Comparison of ENCODE assay signal across 26 cellular contexts in the genomic region with DNA sequence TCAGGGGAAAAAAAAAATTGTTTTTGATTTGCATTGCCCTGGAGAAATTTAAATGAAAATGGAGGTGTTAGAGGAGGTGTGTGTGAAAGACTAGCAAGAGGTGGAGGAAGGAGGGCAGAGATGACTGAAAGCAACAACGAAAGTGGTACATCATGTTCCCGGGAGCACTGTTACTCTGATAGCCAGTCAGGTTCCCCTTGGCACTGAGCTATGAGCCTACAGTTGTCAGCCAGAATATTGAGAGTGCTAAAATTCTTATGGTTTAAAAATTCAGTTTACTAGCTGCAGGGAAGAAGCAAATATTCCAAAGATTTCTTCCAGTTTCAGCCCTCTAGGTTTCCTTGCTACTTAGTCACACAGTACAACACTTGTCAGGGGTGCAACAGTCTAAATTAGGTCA.
A peak's percentile ranks its signal among the peaks of the same experiment; 100 is the strongest.
DNase-seq lines count a peak whose midpoint lies in the region; ATAC-seq, FAIRE-seq and TF ChIP-seq lines count a peak whose summit lies in the region.
"Had no signal": no experiment of that assay in that cellular context is flagged by ENCODE, and none has a peak within 500 bp of the region (broad histone marks: within the 10 kb centered on the region; RNA-seq: fewer than 3 reads in every experiment).

No MANE protein-coding gene starts in this region.

- H3K56ac ChIP-seq in H1 (replicated peaks; ENCODE audit: insufficient read length, low read depth, low read length) (no peak overlapping the region), mesendoderm (ENCODE audit: low read length) (no peak overlapping the region)

- no peak overlapping the region for H3K23ac ChIP-seq in H1 (ENCODE audit: insufficient read length)
- no peak overlapping the region for H3K23ac ChIP-seq in mesendoderm (ENCODE audit: low read length)

- no peak for FAIRE-seq in H1 (lab: Jason Lieb, UNC)
- FAIRE-seq: A549, D721Med, GM12891, GM18507, H54 had no signal

- H3K4me3 ChIP-seq in H1 (ENCODE audit: extremely low read depth in 1 of 4, insufficient read depth in 2 of 4, low read depth in 3 of 4, low read length in 4 of 4): no peak overlapping the region
- H3K4me3 ChIP-seq in mesendoderm (ENCODE audit: low read length): no peak overlapping the region
- H3K4me3 ChIP-seq: A549; BLaER1 treated with 17β-estradiol and CSF1 and Interleukin-3, amounts not matched to agents 10 nM and 100 nM; GM23248; HAP-1 had no signal

- no peak overlapping the region for H2BK12ac ChIP-seq in H1 (ENCODE audit: low read depth, low read length)

- peak; percentile 84 for DNase-seq in G401 (ENCODE audit: low spot score)
- peak in 38 of 61 donors; percentile 0 to 86 (median 26) for DNase-seq in caudate nucleus (lab: John Stamatoyannopoulos, UW)
- no peak for DNase-seq in H1 (ENCODE audit: low read depth in 1 of 2, low spot score in 2 of 2)
- no peak for DNase-seq in mesendoderm
- DNase-seq in NCI-H1092 (lab: John Stamatoyannopoulos, UW): no peak
- no peak for DNase-seq in NCI-H1930 (lab: John Stamatoyannopoulos, UW)
- DNase-seq: 8988T; ACHN; AML-193; BE2C; CD4-positive, alpha-beta T cell; CD8-positive, alpha-beta memory T cell; DMS 273 treated with DMSO at 0.1 percent for 48 hours; DMS79; EL; GF-D8; GM23248; HFFc6 had no signal

- POLR2A ChIA-PET in H1 (lab: Charles Lee; ENCODE audit: partially characterized antibody): no interaction called here

- 88% methylated on average over 2 of the region's 2 CpGs; no CpG with 5 or more reads in 1 of the 2 experiments for WGBS in H1 (ENCODE audit: extremely low coverage in 1 of 2, insufficient coverage in 1 of 2, insufficient read length in 1 of 2, insufficient replicate concordance in 2 of 2, low coverage in 1 of 2, low lambda C conversion rate in 2 of 2, missing lambda C conversion rate in 1 of 2), 2 experiments
- no CpG with 5 or more reads among the region's 2 CpGs for WGBS in mesendoderm (ENCODE audit: extremely low coverage, insufficient coverage, low lambda C conversion rate)

- TF ChIP-seq EP300 in H1 (IDR thresholded peaks at IDR 0.05; ENCODE audit: borderline replicate concordance in 1 of 2, low read depth in 2 of 2, low read length in 2 of 2): no peak

- no peak overlapping the region for H3K4ac ChIP-seq in H1 (replicated peaks; ENCODE audit: insufficient read length, low read depth, low read length)
- H3K4ac ChIP-seq in mesendoderm (ENCODE audit: low read depth, low read length): peak overlapping the region; percentile 52

- H3K27ac ChIP-seq in caudate nucleus (ENCODE audit: low read depth, low read length): peak overlapping the region; percentile 73
- H3K27ac ChIP-seq in H1 (ENCODE audit: low read depth, low read length): no peak overlapping the region
- H3K27ac ChIP-seq in mesendoderm (ENCODE audit: low read depth, low read length): no peak overlapping the region
- H3K27ac ChIP-seq: A549; BLaER1 treated with 17β-estradiol and CSF1 and Interleukin-3, amounts not matched to agents 10 nM and 100 nM; GM23248 had no signal

- no peak overlapping the region for H3K4me2 ChIP-seq in H1 (ENCODE audit: insufficient read depth in 1 of 2, low read depth in 2 of 2, low read length in 2 of 2)
- H3K4me2 ChIP-seq in mesendoderm (ENCODE audit: low read length): no peak overlapping the region
- H3K4me2 ChIP-seq: A549; BLaER1 treated with 17β-estradiol and CSF1 and Interleukin-3, amounts not matched to agents 10 nM and 100 nM had no signal

- H2BK15ac ChIP-seq in H1 (ENCODE audit: low read length): no peak overlapping the region
- H2BK15ac ChIP-seq in mesendoderm (replicated peaks; ENCODE audit: low read depth): no peak overlapping the region

- CTCF ChIA-PET in H1 (lab: Charles Lee; ENCODE audit: partially characterized antibody): no interaction called here

- H3K79me1 ChIP-seq in H1 (ENCODE audit: low read depth, low read length): no peaks in the 10 kb centered on the region
- H3K79me1 ChIP-seq in mesendoderm (ENCODE audit: low read length): no peaks in the 10 kb centered on the region

- no peaks in the 10 kb centered on the region for H4K20me1 ChIP-seq in H1 (replicated peaks in 1 of 2; ENCODE audit: control insufficient read depth in 1 of 2, insufficient read depth in 2 of 2, low read length in 2 of 2)
- H4K20me1 ChIP-seq: BLaER1 treated with 17β-estradiol and CSF1 and Interleukin-3, amounts not matched to agents 10 nM and 100 nM had no signal

- no peak overlapping the region for H2BK120ac ChIP-seq in H1 (replicated peaks; ENCODE audit: low read depth, low read length)
- H2BK120ac ChIP-seq in mesendoderm (ENCODE audit: low read depth, low read length): peak overlapping the region; percentile 92

- H3K9me3 ChIP-seq in H1 (ENCODE audit: insufficient read depth in 2 of 2, low read depth in 1 of 2, low read length in 1 of 2): no peaks in the 10 kb centered on the region
- H3K9me3 ChIP-seq: A549; BE2C; BLaER1 treated with 17β-estradiol and CSF1 and Interleukin-3, amounts not matched to agents 10 nM and 100 nM; HAP-1 had no signal

- no peaks in the 10 kb centered on the region for H3K23me2 ChIP-seq in H1 (ENCODE audit: low read depth, low read length)

- no peak for TF ChIP-seq RAD21 in H1 (IDR thresholded peaks at IDR 0.05 in 1 of 2, conservative IDR thresholded peaks at IDR 0.05 in 1 of 2; ENCODE audit: low read depth in 2 of 2, low read length in 2 of 2)

- H3K36me3 ChIP-seq in H1 (ENCODE audit: control insufficient read depth in 2 of 4, insufficient read depth in 4 of 4, low read length in 3 of 4) (no peaks in the 10 kb centered on the region), mesendoderm (ENCODE audit: control insufficient read depth, insufficient read depth, low read length) (no peaks in the 10 kb centered on the region)
- H3K36me3 ChIP-seq: BE2C; BLaER1 treated with 17β-estradiol and CSF1 and Interleukin-3, amounts not matched to agents 10 nM and 100 nM; HAP-1 had no signal

- no peak overlapping the region for H4K8ac ChIP-seq in H1 (ENCODE audit: extremely low read depth, insufficient read depth, low read length)
- no peak overlapping the region for H4K8ac ChIP-seq in mesendoderm (ENCODE audit: low read depth, low read length)

- H2AFZ ChIP-seq in H1 (ENCODE audit: low read length): 0 out of 2 replicates have a peak overlapping the region, but pooled peaks have one; percentile 13
- H2AFZ ChIP-seq: GM23248 had no signal

- H3K79me2 ChIP-seq in H1 (ENCODE audit: control insufficient read depth in 1 of 2, insufficient read depth in 2 of 2, low read length in 2 of 2) (no peaks in the 10 kb centered on the region), mesendoderm (ENCODE audit: control insufficient read depth, insufficient read depth, low read length) (no peaks in the 10 kb centered on the region)

- H2BK5ac ChIP-seq in H1 (ENCODE audit: low read depth, low read length): no peak overlapping the region
- no peak overlapping the region for H2BK5ac ChIP-seq in mesendoderm (ENCODE audit: low read length)

- H3K4me1 ChIP-seq in H1 (replicated peaks in 1 of 4; ENCODE audit: control insufficient read depth in 3 of 4, insufficient read depth in 4 of 4, low read length in 3 of 4) (no peaks in the 10 kb centered on the region; a peak in 1 of 7 replicates), mesendoderm (ENCODE audit: control insufficient read depth, low read depth, low read length) (no peaks in the 10 kb centered on the region)
- H3K4me1 ChIP-seq: A549; BE2C; BLaER1 treated with 17β-estradiol and CSF1 and Interleukin-3, amounts not matched to agents 10 nM and 100 nM had no signal

- H4K5ac ChIP-seq in H1 (ENCODE audit: insufficient read length, low read depth, low read length): no peak overlapping the region
- H4K5ac ChIP-seq in mesendoderm (ENCODE audit: low read length): no peak overlapping the region

- no peak overlapping the region for H2BK20ac ChIP-seq in H1 (ENCODE audit: low read length)

- H4K91ac ChIP-seq in H1 (replicated peaks; ENCODE audit: insufficient read length, low read length): no peak overlapping the region

- no peak for ATAC-seq in GM19395 (IDR thresholded peaks at IDR 0.05; ENCODE audit: unreplicated experiment)
- ATAC-seq: A549 had no signal

- no peak overlapping the region for H3K9ac ChIP-seq in H1 (replicated peaks in 1 of 4; ENCODE audit: extremely low read depth in 1 of 4, low read depth in 3 of 4, low read length in 3 of 4)
- no peak overlapping the region for H3K9ac ChIP-seq in mesendoderm (ENCODE audit: low read length)
- H3K9ac ChIP-seq: BLaER1 treated with 17β-estradiol and CSF1 and Interleukin-3, amounts not matched to agents 10 nM and 100 nM; GM23248 had no signal

- no peak overlapping the region for H3K18ac ChIP-seq in H1 (ENCODE audit: extremely low read depth, low read length)
- no peak overlapping the region for H3K18ac ChIP-seq in mesendoderm (ENCODE audit: low read length)

- no peak for TF ChIP-seq POLR2A in H1 (IDR thresholded peaks at IDR 0.05; ENCODE audit: control extremely low read depth in 1 of 2, low read depth in 2 of 2, low read length in 2 of 2)

- no peak overlapping the region for H3K14ac ChIP-seq in H1 (ENCODE audit: insufficient read length)

- H2AK5ac ChIP-seq in H1 (ENCODE audit: low read depth, low read length): no peak overlapping the region
- no peak overlapping the region for H2AK5ac ChIP-seq in mesendoderm (ENCODE audit: low read length)

- no peak for TF ChIP-seq CTCF in H1 (IDR thresholded peaks at IDR 0.05; ENCODE audit: control extremely low read depth in 1 of 3, insufficient read depth in 1 of 3, low read depth in 1 of 3, low read length in 3 of 3)

- in situ Hi-C loops in G401 (cut with HindIII; ENCODE audit: low sequenced_read_pairs): no loop called here

- H3K27me3 ChIP-seq in H1 (replicated peaks in 1 of 4; ENCODE audit: control insufficient read depth in 3 of 4, extremely low read depth in 1 of 4, insufficient read depth in 3 of 4, low read length in 3 of 4) (peaks cover 0 to 1% (median 0%) of the 10 kb centered on the region in 4 experiments; a peak in 1 of 7 replicates), mesendoderm (ENCODE audit: insufficient read depth, low read length, poor library complexity) (no peaks in the 10 kb centered on the region)
- H3K27me3 ChIP-seq: BE2C; BLaER1 treated with 17β-estradiol and CSF1 and Interleukin-3, amounts not matched to agents 10 nM and 100 nM had no signal

TF ChIP-seq in H1, 55 proteins besides CTCF, POLR2A, EP300 and RAD21 (continues in another document):
- no peak for TF ChIP-seq FOSL1 (IDR thresholded peaks at IDR 0.05; ENCODE audit: insufficient read depth, low read depth, low read length)
- no peak for TF ChIP-seq POU5F1 (IDR thresholded peaks at IDR 0.05; ENCODE audit: low read depth, low read length)
- TF ChIP-seq, protein P1, sequence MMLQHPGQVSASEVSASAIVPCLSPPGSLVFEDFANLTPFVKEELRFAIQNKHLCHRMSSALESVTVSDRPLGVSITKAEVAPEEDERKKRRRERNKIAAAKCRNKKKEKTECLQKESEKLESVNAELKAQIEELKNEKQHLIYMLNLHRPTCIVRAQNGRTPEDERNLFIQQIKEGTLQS (IDR thresholded peaks at IDR 0.05; ENCODE audit: insufficient read depth, low read depth, low read length): no peak
- TF ChIP-seq SUZ12 (IDR thresholded peaks at IDR 0.05; ENCODE audit: low read length): no peak
- no peak for TF ChIP-seq NRF1 (IDR thresholded peaks at IDR 0.05; ENCODE audit: low read depth, low read length)
- no peak for TF ChIP-seq POLR2AphosphoS5 (IDR thresholded peaks at IDR 0.05; ENCODE audit: low read depth, low read length)
- no peak for TF ChIP-seq BRCA1 (IDR thresholded peaks at IDR 0.05; ENCODE audit: low read depth, low read length)
- no peak for TF ChIP-seq RFX5 (IDR thresholded peaks at IDR 0.05; ENCODE audit: borderline replicate concordance, low read depth, low read length)

Comparison
In these comparisons a context has a peak if more than half of its experiments do, and no peak if none do; other contexts are left out.
1. DNase-seq: peak in G401 (single experiment) and caudate nucleus (38 of 61); none in H1 (0 of 2), mesendoderm (single experiment), NCI-H1092 (single experiment) and NCI-H1930 (0 of 2).